In the genomic region with DNA sequence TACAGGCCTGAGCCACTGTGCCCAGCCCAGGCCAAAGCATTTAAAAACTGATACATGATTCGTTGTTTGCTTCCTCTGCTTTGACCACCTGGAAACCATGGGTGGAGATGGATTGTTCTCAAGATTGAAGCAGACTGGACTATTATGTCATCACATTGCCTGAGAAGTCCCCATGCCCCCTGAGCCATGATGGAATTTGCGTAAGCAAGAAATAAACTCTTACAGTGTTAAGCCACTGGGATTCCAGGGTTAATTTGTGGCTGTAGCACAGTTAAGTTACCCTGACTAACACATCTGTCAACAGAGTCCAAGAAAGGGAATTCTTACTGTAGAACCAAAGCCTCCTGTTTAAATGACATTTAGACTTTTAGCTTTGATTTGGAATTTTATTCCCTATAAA, we compare ENCODE assay signal across 24 cellular contexts. TPM values are rescaled to one million over a fixed set of nuclear protein-coding genes. Genes with fewer than 3 reads are reported as not detected.
A peak's percentile ranks its signal among the peaks of the same experiment; 100 is the strongest.
DNase-seq lines count a peak whose midpoint lies in the region; ATAC-seq and TF ChIP-seq lines count a peak whose summit lies in the region.
"Had no signal": no experiment of that assay in that cellular context is flagged by ENCODE, and none has a peak within 500 bp of the region (broad histone marks: within the 10 kb centered on the region; RNA-seq: fewer than 3 reads in every experiment).

No MANE protein-coding gene starts in this region.

- peak overlapping the region; percentile 77 for H3K4me2 ChIP-seq in OCI-LY7 (ENCODE audit: low read length)
- H3K4me2 ChIP-seq: neural progenitor cell had no signal

- H3K9me2 ChIP-seq in OCI-LY7 (ENCODE audit: insufficient read depth, low read length): no peaks in the 10 kb centered on the region

- 65 to 83% (median 78%) methylated on average over 2 of the region's 2 CpGs for WGBS in heart left ventricle, 4 donors

- no peak for TF ChIP-seq POLR2A in heart left ventricle (IDR thresholded peaks at IDR 0.05)
- TF ChIP-seq POLR2A in vagina (IDR thresholded peaks at IDR 0.05): no peak

- H3K9me3 ChIP-seq in OCI-LY7 (ENCODE audit: low read length) (no peaks in the 10 kb centered on the region), heart left ventricle (no peaks in the 10 kb centered on the region), vagina (no peaks in the 10 kb centered on the region)
- H3K9me3 ChIP-seq: upper lobe of left lung had no signal

- BruUV-seq in OCI-LY7 (replicated peaks; lab: Mats Ljungman, UMichigan): no TSS peak

- H4K20me1 ChIP-seq in OCI-LY7 (ENCODE audit: insufficient read depth, low read length): no peaks in the 10 kb centered on the region

- no peak overlapping the region for H3K4me3 ChIP-seq in OCI-LY7 (ENCODE audit: low read depth, low read length, poor library complexity, severe bottlenecking)
- H3K4me3 ChIP-seq in heart left ventricle: no peak overlapping the region
- H3K4me3 ChIP-seq in vagina: no peak overlapping the region
- H3K4me3 ChIP-seq: coronary artery, K562, neural progenitor cell, upper lobe of left lung had no signal

- no peak overlapping the region for H2AFZ ChIP-seq in OCI-LY7 (ENCODE audit: low read length)
- H2AFZ ChIP-seq: neural progenitor cell had no signal

- CTCF ChIA-PET in OCI-LY7 (lab: Charles Lee; ENCODE audit: unreplicated experiment): interaction anchor here (1.0 kb wide), 1 partner anchor 9 kb away, joined by 5 read pairs; no protein-coding TSS in a partner anchor

- TF ChIP-seq CTCF in OCI-LY7 (conservative IDR thresholded peaks at IDR 0.05; ENCODE audit: low read length) (no peak), heart left ventricle (IDR thresholded peaks at IDR 0.05) (no peak), vagina (IDR thresholded peaks at IDR 0.05) (no peak), GM20000 (IDR thresholded peaks at IDR 0.05; ENCODE audit: extremely low read depth, missing control alignments) (no peak)

- H3K27ac ChIP-seq in OCI-LY7 (ENCODE audit: low read depth, low read length, poor library complexity, severe bottlenecking) (peak overlapping the region; percentile 95), heart left ventricle (peak overlapping the region in 7 of 12 donors; percentile 9 to 68 (median 38)), vagina (peak overlapping the region; percentile 9)
- H3K27ac ChIP-seq: brain microvascular endothelial cell, coronary artery, neural progenitor cell had no signal

- H3K27me3 ChIP-seq in heart left ventricle (no peaks in the 10 kb centered on the region), vagina (no peaks in the 10 kb centered on the region)
- H3K27me3 ChIP-seq: neural progenitor cell, upper lobe of left lung had no signal

- no peaks in the 10 kb centered on the region for H3K36me3 ChIP-seq in OCI-LY7 (ENCODE audit: insufficient read depth, low read length)
- H3K36me3 ChIP-seq in heart left ventricle: no peaks in the 10 kb centered on the region
- H3K36me3 ChIP-seq in vagina: no peaks in the 10 kb centered on the region
- H3K36me3 ChIP-seq: brain microvascular endothelial cell, neural progenitor cell, upper lobe of left lung had no signal

- H3K79me2 ChIP-seq in OCI-LY7 (ENCODE audit: insufficient read depth, low read depth, low read length): no peaks in the 10 kb centered on the region

- intact Hi-C loops in Right ventricle myocardium superior (cut with DNase I): no loop called here
- intact Hi-C loops in cardiac septum (cut with DNase I): no loop called here
- intact Hi-C loops in OCI-LY7 (cut with micrococcal nuclease; ENCODE audit: unreplicated experiment): loop anchor here (10.0 kb wide), 2 partner anchors 929 to 1229 kb away; no protein-coding TSS in a partner anchor
- intact Hi-C loops in heart left ventricle (cut with DNase I): no loop called here
- intact Hi-C loops in vagina (cut with DNase I): no loop called here

- ATAC-seq in Right ventricle myocardium superior (ENCODE audit: poor library complexity) (peak; percentile 38), heart left ventricle (peak in 1 of 4 donors; percentile 30)
- ATAC-seq: activated CD4-positive, CD25-positive, alpha-beta regulatory T cell treated with anti-CD3 and anti-CD28 coated beads, Interleukin-2, amount 50 U/mL, for 24 hours; K562; left colon; SK-N-SH treated with all-trans-retinoic acid at 6 μM for 48 hours had no signal

- no peak for DNase-seq in Right ventricle myocardium superior
- no peak for DNase-seq in cardiac septum (ENCODE audit: low spot score)
- no peak for DNase-seq in OCI-LY7 (ENCODE audit: low spot score)
- DNase-seq in heart left ventricle: no peak
- DNase-seq in vagina (ENCODE audit: extremely low spot score in 2 of 2): no peak
- no peak for DNase-seq in ureter (ENCODE audit: low spot score)
- DNase-seq in GM20000 (ENCODE audit: low spot score): no peak
- DNase-seq: activated CD8-positive, alpha-beta memory T cell treated with anti-CD3 and anti-CD28 coated beads, Interleukin-2, amount 50 U/mL, for 4 hours; brain microvascular endothelial cell; H9; head of caudate nucleus; left colon; NCI-H187; small intestine; stimulated activated CD4-positive, alpha-beta T cell treated with anti-CD3 and anti-CD28 coated beads, Interleukin-2, amount 100 ng/mL, for 48 hours; T1000; upper lobe of left lung had no signal

- H3K4me1 ChIP-seq in OCI-LY7 (ENCODE audit: insufficient read depth, low read length, poor library complexity, severe bottlenecking): peaks cover 95% of the 10 kb centered on the region
- H3K4me1 ChIP-seq in heart left ventricle: peaks cover 3 to 91% (median 49%) of the 10 kb centered on the region in 12 donors
- peaks cover 33% of the 10 kb centered on the region for H3K4me1 ChIP-seq in vagina
- H3K4me1 ChIP-seq: neural progenitor cell had no signal

- POLR2A ChIA-PET in OCI-LY7 (lab: Charles Lee): interaction anchor here (0.7 to 10.6 kb wide), 4 partner anchors 9 to 403 kb away, joined by 3 to 147 read pairs (median 26); no protein-coding TSS in a partner anchor

RNA-seq across cellular contexts. Expression of gene DHRS12, which starts 19.4 kb away (rescaled TPM):
- total RNA-seq in Right ventricle myocardium superior (10.4 TPM), cardiac septum (9.8 TPM), OCI-LY7 (2022) (11.9 and 12.5 TPM in 2 replicates), heart left ventricle (10 to 100 TPM in 7 of 9 donors, 1 to 10 TPM in 2; 4.8 to 13.1 (median 12.1) TPM), vagina (12.5 TPM), ureter (23.3 TPM)
- 3.4 and 3.5 TPM in 2 replicates for total RNA-seq in OCI-LY7 (2014; rRNA removed; shearing (Covaris generic))
- polyA plus RNA-seq in heart left ventricle: 10 to 100 TPM in 1 of 2 donors, 1 to 10 TPM in 1; 3.9 to 13.9 TPM

RNA-seq across cellular contexts. Expression of gene TMEM272, which starts 21.6 kb away (rescaled TPM):
- 0.38 TPM for total RNA-seq in Right ventricle myocardium superior
- 1.7 TPM for total RNA-seq in cardiac septum
- total RNA-seq in OCI-LY7 (2014; rRNA removed; shearing (Covaris generic)): 0.41 and 0.75 TPM in 2 replicates
- 0.46 and 0.90 TPM in 2 replicates for total RNA-seq in OCI-LY7 (2022)
- total RNA-seq in heart left ventricle: 1 to 10 TPM in 3 of 9 donors, under 1 TPM in 5, not detected in 1; 0.14 to 1.6 (median 0.45) TPM
- polyA plus RNA-seq in heart left ventricle: under 1 TPM; 0.21 to 0.34 TPM
- total RNA-seq in vagina: 0.25 TPM
- total RNA-seq in ureter: not detected
- total RNA-seq: H9 had no signal

RNA-seq across cellular contexts. Expression of gene CCDC70, which starts 38.4 kb away (rescaled TPM):
- total RNA-seq in Right ventricle myocardium superior: not detected
- not detected for total RNA-seq in cardiac septum
- not detected in 2 replicates for total RNA-seq in OCI-LY7 (2014; rRNA removed; shearing (Covaris generic))
- total RNA-seq in OCI-LY7 (2022): not detected in 2 replicates
- not detected for total RNA-seq in heart left ventricle
- polyA plus RNA-seq in heart left ventricle: not detected
- not detected for total RNA-seq in vagina
- total RNA-seq in ureter: not detected
- total RNA-seq: H9, K562, left colon, mesothelial cell of epicardium, progenitor cell of endocrine pancreas, upper lobe of left lung had no signal
- polyA plus RNA-seq: K562, small intestine had no signal

Comparison
In these comparisons a context has a peak if more than half of its experiments do, and no peak if none do; other contexts are left out.
1. H3K27ac ChIP-seq: peak in every context shown above with its lines; median percentile 95 in OCI-LY7; 38 in heart left ventricle; 9 in vagina.